1 cellular context compared by ENCODE assay signal in the genomic region with DNA sequence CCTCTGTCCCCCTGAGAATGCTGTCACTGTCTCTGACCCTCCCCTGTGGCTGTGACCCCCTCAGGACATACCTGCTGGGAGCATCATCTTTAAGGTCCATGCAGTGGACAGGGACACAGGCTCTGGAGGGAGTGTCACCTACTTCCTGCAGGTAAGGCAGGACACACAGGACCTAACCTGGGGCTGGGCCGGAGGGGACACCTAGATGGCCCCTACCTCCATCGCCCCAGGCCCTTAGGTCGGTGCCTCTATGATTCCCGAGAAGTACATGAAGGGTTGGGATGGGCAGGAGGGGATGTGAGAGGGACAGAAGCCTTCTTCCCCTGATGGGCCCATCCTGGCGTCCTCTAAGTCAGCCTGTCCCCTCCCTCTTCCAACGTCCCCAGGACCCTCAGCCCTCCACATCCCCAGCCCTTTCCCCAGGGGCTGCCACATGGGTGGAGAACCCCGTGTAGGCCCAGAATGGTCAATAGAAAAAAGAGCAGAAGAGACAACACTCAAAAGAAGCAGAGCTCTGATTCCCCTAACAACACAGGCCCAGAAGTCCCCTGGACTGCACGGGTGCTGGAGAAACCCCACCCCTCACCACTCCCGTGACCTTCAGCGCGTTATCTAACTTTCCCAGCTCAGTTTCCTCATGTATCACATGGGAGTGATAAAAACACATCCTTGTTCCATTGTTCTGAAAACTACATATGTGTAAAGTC.
A peak's percentile ranks its signal among the peaks of the same experiment; 100 is the strongest.
TF ChIP-seq lines count a peak whose summit lies in the region.

No MANE protein-coding gene starts in this region.

TF ChIP-seq in K562, 482 proteins besides CTCF, POLR2A, EP300 and RAD21:
- TF ChIP-seq MTA2 (IDR thresholded peaks at IDR 0.05; ENCODE audit: low read depth): peak; percentile 39; the same call in 1 of the 2 replicates
- TF ChIP-seq TCF3 (CRISPR knock-in tag; IDR thresholded peaks at IDR 0.05): peak; percentile 60; the same call in 1 of the 2 replicates
- peak; percentile 93 for TF ChIP-seq BHLHE40 (IDR thresholded peaks at IDR 0.05; ENCODE audit: low read length)
- no peak for TF ChIP-seq ZNF75A (CRISPR knock-in tag; IDR thresholded peaks at IDR 0.05)
- TF ChIP-seq ESRRA (IDR thresholded peaks at IDR 0.05; ENCODE audit: borderline replicate concordance, low read depth): peak; percentile 81
- peak; percentile 86 for TF ChIP-seq SOX6 (IDR thresholded peaks at IDR 0.05)
- TF ChIP-seq VEZF1 (CRISPR knock-in tag; IDR thresholded peaks at IDR 0.05): peak; percentile 42; the same call in 1 of the 2 replicates
- TF ChIP-seq ARID1B (IDR thresholded peaks at IDR 0.05): peak; percentile 64
- TF ChIP-seq CTBP1 (IDR thresholded peaks at IDR 0.05; ENCODE audit: borderline replicate concordance): peak; percentile 31; the same call in 1 of the 2 replicates
- TF ChIP-seq E2F5 (CRISPR knock-in tag; IDR thresholded peaks at IDR 0.05): no peak
- no peak for TF ChIP-seq KAT7 (CRISPR knock-in tag; IDR thresholded peaks at IDR 0.05; ENCODE audit: borderline replicate concordance)
- TF ChIP-seq, protein P1, sequence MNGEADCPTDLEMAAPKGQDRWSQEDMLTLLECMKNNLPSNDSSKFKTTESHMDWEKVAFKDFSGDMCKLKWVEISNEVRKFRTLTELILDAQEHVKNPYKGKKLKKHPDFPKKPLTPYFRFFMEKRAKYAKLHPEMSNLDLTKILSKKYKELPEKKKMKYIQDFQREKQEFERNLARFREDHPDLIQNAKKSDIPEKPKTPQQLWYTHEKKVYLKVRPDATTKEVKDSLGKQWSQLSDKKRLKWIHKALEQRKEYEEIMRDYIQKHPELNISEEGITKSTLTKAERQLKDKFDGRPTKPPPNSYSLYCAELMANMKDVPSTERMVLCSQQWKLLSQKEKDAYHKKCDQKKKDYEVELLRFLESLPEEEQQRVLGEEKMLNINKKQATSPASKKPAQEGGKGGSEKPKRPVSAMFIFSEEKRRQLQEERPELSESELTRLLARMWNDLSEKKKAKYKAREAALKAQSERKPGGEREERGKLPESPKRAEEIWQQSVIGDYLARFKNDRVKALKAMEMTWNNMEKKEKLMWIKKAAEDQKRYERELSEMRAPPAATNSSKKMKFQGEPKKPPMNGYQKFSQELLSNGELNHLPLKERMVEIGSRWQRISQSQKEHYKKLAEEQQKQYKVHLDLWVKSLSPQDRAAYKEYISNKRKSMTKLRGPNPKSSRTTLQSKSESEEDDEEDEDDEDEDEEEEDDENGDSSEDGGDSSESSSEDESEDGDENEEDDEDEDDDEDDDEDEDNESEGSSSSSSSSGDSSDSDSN (IDR thresholded peaks at IDR 0.05; ENCODE audit: borderline replicate concordance in 1 of 2, low read depth in 2 of 2, low read length in 2 of 2): no peak
- no peak for TF ChIP-seq C11orf30 (IDR thresholded peaks at IDR 0.05; ENCODE audit: low read depth)
- TF ChIP-seq CBFA2T2 (conservative IDR thresholded peaks at IDR 0.05): peak; percentile 43; the same call in 1 of the 2 replicates
- TF ChIP-seq CBFA2T3 (IDR thresholded peaks at IDR 0.05): peak; percentile 69
- no peak for TF ChIP-seq RCOR1 (IDR thresholded peaks at IDR 0.05; ENCODE audit: borderline replicate concordance in 1 of 2, low read depth in 2 of 2, low read length in 2 of 2)
- TF ChIP-seq SREBF1 (IDR thresholded peaks at IDR 0.05; ENCODE audit: borderline replicate concordance, low read depth, low read length): no peak
- no peak for TF ChIP-seq HDAC3 (IDR thresholded peaks at IDR 0.05; ENCODE audit: borderline replicate concordance, partially characterized antibody)
- peak; percentile 67 for TF ChIP-seq MITF (IDR thresholded peaks at IDR 0.05)
- TF ChIP-seq TAL1 (IDR thresholded peaks at IDR 0.05): peak; percentile 53; the same call in 1 of the 2 replicates
- TF ChIP-seq ZNF431 (CRISPR knock-in tag; IDR thresholded peaks at IDR 0.05): no peak
- TF ChIP-seq ZFX (CRISPR knock-in tag; IDR thresholded peaks at IDR 0.05): peak; percentile 34; the same call in 1 of the 2 replicates
- TF ChIP-seq CXXC5 (CRISPR knock-in tag; IDR thresholded peaks at IDR 0.05): peak; percentile 58
- TF ChIP-seq, protein P2, sequence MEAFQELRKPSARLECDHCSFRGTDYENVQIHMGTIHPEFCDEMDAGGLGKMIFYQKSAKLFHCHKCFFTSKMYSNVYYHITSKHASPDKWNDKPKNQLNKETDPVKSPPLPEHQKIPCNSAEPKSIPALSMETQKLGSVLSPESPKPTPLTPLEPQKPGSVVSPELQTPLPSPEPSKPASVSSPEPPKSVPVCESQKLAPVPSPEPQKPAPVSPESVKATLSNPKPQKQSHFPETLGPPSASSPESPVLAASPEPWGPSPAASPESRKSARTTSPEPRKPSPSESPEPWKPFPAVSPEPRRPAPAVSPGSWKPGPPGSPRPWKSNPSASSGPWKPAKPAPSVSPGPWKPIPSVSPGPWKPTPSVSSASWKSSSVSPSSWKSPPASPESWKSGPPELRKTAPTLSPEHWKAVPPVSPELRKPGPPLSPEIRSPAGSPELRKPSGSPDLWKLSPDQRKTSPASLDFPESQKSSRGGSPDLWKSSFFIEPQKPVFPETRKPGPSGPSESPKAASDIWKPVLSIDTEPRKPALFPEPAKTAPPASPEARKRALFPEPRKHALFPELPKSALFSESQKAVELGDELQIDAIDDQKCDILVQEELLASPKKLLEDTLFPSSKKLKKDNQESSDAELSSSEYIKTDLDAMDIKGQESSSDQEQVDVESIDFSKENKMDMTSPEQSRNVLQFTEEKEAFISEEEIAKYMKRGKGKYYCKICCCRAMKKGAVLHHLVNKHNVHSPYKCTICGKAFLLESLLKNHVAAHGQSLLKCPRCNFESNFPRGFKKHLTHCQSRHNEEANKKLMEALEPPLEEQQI (IDR thresholded peaks at IDR 0.05): no peak
